Comparison of ENCODE assay signal across 15 cellular contexts in genomic region chr11:12989428-12990242, GRCh38. TPM values are rescaled to one million over a fixed set of nuclear protein-coding genes. Genes with fewer than 3 reads are reported as not detected.
A peak's percentile ranks its signal among the peaks of the same experiment; 100 is the strongest.
DNase-seq lines count a peak whose midpoint lies in the region; ATAC-seq, FAIRE-seq and TF ChIP-seq lines count a peak whose summit lies in the region.
"Had no signal": no experiment of that assay in that cellular context is flagged by ENCODE, and none has a peak within 500 bp of the region (broad histone marks: within the 10 kb centered on the region; RNA-seq: fewer than 3 reads in every experiment).

No MANE protein-coding gene starts in this region.

- H3K36me3 ChIP-seq in HepG2 (replicated peaks in 1 of 2; ENCODE audit: control insufficient read depth in 1 of 2, insufficient read depth in 2 of 2, low read length in 2 of 2), result no peaks in the 10 kb centered on the region
- H3K36me3 ChIP-seq in right lobe of liver, result no peaks in the 10 kb centered on the region
- no peaks in the 10 kb centered on the region for H3K36me3 ChIP-seq in BE2C
- H3K36me3 ChIP-seq: adrenal gland, colonic mucosa, transverse colon had no signal

- H3K79me2 ChIP-seq in HepG2 (ENCODE audit: insufficient read depth, low read length), result no peaks in the 10 kb centered on the region

- DNase-seq in HepG2 (ENCODE audit: low spot score) (no peak), right lobe of liver (no peak), glomerular visceral epithelial cell (ENCODE audit: extremely low spot score) (peak; percentile 84), immature natural killer cell (no peak), BE2C (no peak)
- no peak for DNase-seq in activated CD4-positive, alpha-beta memory T cell treated with anti-CD3 and anti-CD28 coated beads, Interleukin-2, amount 10 ng/mL, durations not matched to agents 7 days and 5 days
- DNase-seq: activated CD4-positive, alpha-beta T cell treated with anti-CD3 and anti-CD28 coated beads, Interleukin-2, amount 50 U/mL, for 1 hour; activated T-cell treated with anti-CD3 and anti-CD28 coated beads, Interleukin-2, amount 50 U/mL, for 72 hours; adrenal gland; colonic mucosa; PC-9; stimulated activated CD8-positive, alpha-beta memory T cell treated with anti-CD3 and anti-CD28 coated beads, Interleukin-4, amount 100 ng/mL, for 48 hours; transverse colon had no signal

- no peak overlapping the region for H3K27ac Mint-ChIP-seq in immature natural killer cell
- no peak overlapping the region for H3K27ac Mint-ChIP-seq in activated CD4-positive, alpha-beta memory T cell treated with anti-CD3 and anti-CD28 coated beads, Interleukin-2, amount 10 ng/mL, durations not matched to agents 7 days and 5 days
- H3K27ac Mint-ChIP-seq: activated T-cell treated with anti-CD3 and anti-CD28 coated beads, Interleukin-2, amount 50 U/mL, for 72 hours had no signal

- no peak overlapping the region for H3K4me3 Mint-ChIP-seq in immature natural killer cell
- H3K4me3 Mint-ChIP-seq in activated CD4-positive, alpha-beta memory T cell treated with anti-CD3 and anti-CD28 coated beads, Interleukin-2, amount 10 ng/mL, durations not matched to agents 7 days and 5 days, result no peak overlapping the region
- H3K4me3 Mint-ChIP-seq: activated T-cell treated with anti-CD3 and anti-CD28 coated beads, Interleukin-2, amount 50 U/mL, for 72 hours had no signal

- no peak overlapping the region for H3K27ac ChIP-seq in HepG2 (ENCODE audit: extremely low read length, insufficient read depth, low read length)
- no peak overlapping the region for H3K27ac ChIP-seq in right lobe of liver
- H3K27ac ChIP-seq: adrenal gland, colonic mucosa, PC-9, transverse colon had no signal

- in situ Hi-C loops in HepG2 (cut with HindIII; ENCODE audit: extremely low pct_ligation_motif_present, low pct_unique_long_range_greater_than_20kb), result no loop called here

- TF ChIP-seq RAD21 in HepG2 (CRISPR knock-in tag; IDR thresholded peaks at IDR 0.05), result no peak

- H3K9me3 ChIP-seq in HepG2 (ENCODE audit: low read length) (no peaks in the 10 kb centered on the region), right lobe of liver (no peaks in the 10 kb centered on the region), BE2C (no peaks in the 10 kb centered on the region)
- H3K9me3 ChIP-seq: adrenal gland, colonic mucosa, transverse colon had no signal

- no peak overlapping the region for H3K9ac ChIP-seq in HepG2 (ENCODE audit: insufficient read depth, low read depth, low read length)

- H3K4me1 Mint-ChIP-seq in immature natural killer cell, result no peaks in the 10 kb centered on the region
- peaks cover 3% of the 10 kb centered on the region for H3K4me1 Mint-ChIP-seq in activated CD4-positive, alpha-beta memory T cell treated with anti-CD3 and anti-CD28 coated beads, Interleukin-2, amount 10 ng/mL, durations not matched to agents 7 days and 5 days

- no peak for FAIRE-seq in HepG2 (lab: Jason Lieb, UNC)

- TF ChIP-seq CTCF in HepG2 (CRISPR knock-in tag; IDR thresholded peaks at IDR 0.05) (no peak), right lobe of liver (IDR thresholded peaks at IDR 0.05) (no peak), BE2C (IDR thresholded peaks at IDR 0.05; ENCODE audit: low read depth, low read length) (no peak)

- H3K4me1 ChIP-seq in HepG2 (ENCODE audit: insufficient read depth, low read length) (no peaks in the 10 kb centered on the region), right lobe of liver (no peaks in the 10 kb centered on the region), BE2C (no peaks in the 10 kb centered on the region)
- H3K4me1 ChIP-seq: adrenal gland, colonic mucosa, transverse colon had no signal

- no peaks in the 10 kb centered on the region for H3K27me3 ChIP-seq in HepG2 (ENCODE audit: control insufficient read depth in 1 of 2, insufficient read depth in 2 of 2, low read length in 2 of 2)
- H3K27me3 ChIP-seq in right lobe of liver, result no peaks in the 10 kb centered on the region
- H3K27me3 ChIP-seq in BE2C, result no peaks in the 10 kb centered on the region
- H3K27me3 ChIP-seq: adrenal gland, colonic mucosa, transverse colon had no signal

- no TSS peak for BruUV-seq in HepG2 (replicated peaks; lab: Mats Ljungman, UMichigan)

- H3K27me3 Mint-ChIP-seq in immature natural killer cell (ENCODE audit: low read depth in 3 of 3), result peaks cover 5 to 11% (median 5%) of the 10 kb centered on the region in 3 donors
- H3K27me3 Mint-ChIP-seq in activated CD4-positive, alpha-beta memory T cell treated with anti-CD3 and anti-CD28 coated beads, Interleukin-2, amount 10 ng/mL, durations not matched to agents 7 days and 5 days, result peaks cover 9% of the 10 kb centered on the region

- no peak overlapping the region for H2AFZ ChIP-seq in HepG2 (ENCODE audit: low read length)
- H2AFZ ChIP-seq: PC-9 had no signal

- ATAC-seq in HepG2, result no peak
- ATAC-seq in right lobe of liver, result no peak
- ATAC-seq in GM21576 (IDR thresholded peaks at IDR 0.05; ENCODE audit: unreplicated experiment), result no peak
- ATAC-seq: activated T-cell treated with anti-CD3 and anti-CD28 coated beads, Interleukin-2, amount 50 U/mL, for 72 hours had no signal

- no peak for TF ChIP-seq POLR2A in HepG2 (IDR thresholded peaks at IDR 0.05; ENCODE audit: insufficient read depth in 1 of 2, low read depth in 2 of 2, low read length in 2 of 2)
- TF ChIP-seq POLR2A in right lobe of liver (IDR thresholded peaks at IDR 0.05), result no peak

- H3K9me3 Mint-ChIP-seq in immature natural killer cell, result no peaks in the 10 kb centered on the region
- H3K9me3 Mint-ChIP-seq in activated CD4-positive, alpha-beta memory T cell treated with anti-CD3 and anti-CD28 coated beads, Interleukin-2, amount 10 ng/mL, durations not matched to agents 7 days and 5 days, result no peaks in the 10 kb centered on the region
- H3K9me3 Mint-ChIP-seq: activated T-cell treated with anti-CD3 and anti-CD28 coated beads, Interleukin-2, amount 50 U/mL, for 72 hours had no signal

- H3K36me3 Mint-ChIP-seq in immature natural killer cell, result no peaks in the 10 kb centered on the region
- no peaks in the 10 kb centered on the region for H3K36me3 Mint-ChIP-seq in activated CD4-positive, alpha-beta memory T cell treated with anti-CD3 and anti-CD28 coated beads, Interleukin-2, amount 10 ng/mL, durations not matched to agents 7 days and 5 days (ENCODE audit: low read depth)

- no peak overlapping the region for H3K4me2 ChIP-seq in HepG2 (ENCODE audit: low read depth, low read length)
- H3K4me2 ChIP-seq: PC-9 had no signal

- TF ChIP-seq EP300 in HepG2 (IDR thresholded peaks at IDR 0.05; ENCODE audit: low read depth in 2 of 2, low read length in 2 of 2), result no peak
- no peak for TF ChIP-seq EP300 in HepG2 (CRISPR knock-in tag; IDR thresholded peaks at IDR 0.05; ENCODE audit: borderline replicate concordance)

- H3K4me3 ChIP-seq in HepG2 (replicated peaks in 1 of 3; ENCODE audit: insufficient read depth in 1 of 3, low read depth in 2 of 3, low read length in 3 of 3), result no peak overlapping the region
- no peak overlapping the region for H3K4me3 ChIP-seq in right lobe of liver
- no peak overlapping the region for H3K4me3 ChIP-seq in BE2C (ENCODE audit: low read depth, low read length)
- H3K4me3 ChIP-seq: adrenal gland, colonic mucosa, PC-9, transverse colon had no signal

- no peaks in the 10 kb centered on the region for H4K20me1 ChIP-seq in HepG2 (ENCODE audit: insufficient read depth, low read length)

- intact Hi-C loops in HepG2 (cut with micrococcal nuclease; ENCODE audit: unreplicated experiment) (no loop called here), right lobe of liver (cut with DNase I) (no loop called here)

- CTCF ChIA-PET in HepG2 (lab: Yijun Ruan, JAX; ENCODE audit: low intra/inter-chr PET ratio, low total read pairs), result no interaction called here
- CTCF ChIA-PET in activated CD4-positive, alpha-beta memory T cell treated with anti-CD3 and anti-CD28 coated beads, Interleukin-2, amount 10 ng/mL, durations not matched to agents 7 days and 5 days (lab: Charles Lee), result no interaction called here

- 65% methylated on average over 12 of the region's 13 CpGs for WGBS in HepG2 (ENCODE audit: low lambda C conversion rate)
- 66% methylated on average over 9 of the region's 13 CpGs for WGBS in right lobe of liver (ENCODE audit: insufficient coverage, low coverage, low lambda C conversion rate, missing lambda C conversion rate)

- POLR2A ChIA-PET in HepG2 (lab: Yijun Ruan, JAX), result no interaction called here
- POLR2A ChIA-PET in activated CD4-positive, alpha-beta memory T cell treated with anti-CD3 and anti-CD28 coated beads, Interleukin-2, amount 10 ng/mL, durations not matched to agents 7 days and 5 days (lab: Charles Lee), result no interaction called here

TF ChIP-seq in PFSK-1, 5 proteins besides CTCF, POLR2A, EP300 and RAD21 (continues in another document):
- TF ChIP-seq FOXP2 (optimal IDR thresholded peaks at IDR 0.05; ENCODE audit: borderline replicate concordance, extremely low read depth, extremely low read length, insufficient read depth), result no peak

RNA-seq across cellular contexts. Expression of gene RASSF10, which starts 19.5 kb away (rescaled TPM):
- total RNA-seq in HepG2 (2016; rRNA removed; fragmentation: Illumina TruSeq; extraction: Trizol) (not detected in 2 replicates), right lobe of liver (under 1 TPM in 2 of 6 experiments, not detected in 4; 0.11 to 0.49 TPM)
- total RNA-seq in HepG2 (2016; cell fraction: cytosol; rRNA removed; fragmentation: Illumina TruSeq; extraction: Trizol; ENCODE audit: low read depth), result not detected in 2 replicates
- total RNA-seq in HepG2 (2016; cell fraction: insoluble cytoplasmic fraction; rRNA removed; fragmentation: Illumina TruSeq; extraction: Trizol), result not detected in 2 replicates
- not detected in 2 replicates for total RNA-seq in HepG2 (2016; cell fraction: membrane; rRNA removed; fragmentation: Illumina TruSeq; extraction: Trizol)
- total RNA-seq in HepG2 (2016; cell fraction: nucleus; rRNA removed; fragmentation: Illumina TruSeq; extraction: Trizol), result not detected in 2 replicates
- polyA plus RNA-seq in HepG2 (2011; rRNA removed) (not detected in 2 replicates), immature natural killer cell (not detected)
- polyA plus RNA-seq in HepG2 (2011; cell fraction: cytosol; rRNA removed), result not detected in 2 replicates
- polyA plus RNA-seq in HepG2 (2011; cell fraction: nucleus; rRNA removed), result not detected in 2 replicates
- polyA plus RNA-seq in HepG2 (2012), result not detected in 2 replicates
- polyA plus RNA-seq in HepG2 (2016; cell fraction: cytosol; fragmentation: Illumina TruSeq; extraction: Trizol; ENCODE audit: low read depth), result not detected in 2 replicates
- polyA plus RNA-seq in HepG2 (2016; cell fraction: insoluble cytoplasmic fraction; fragmentation: Illumina TruSeq; extraction: Trizol; ENCODE audit: low read depth), result not detected in 2 replicates
- not detected in 2 replicates for polyA plus RNA-seq in HepG2 (2016; cell fraction: membrane; fragmentation: Illumina TruSeq; extraction: Trizol; ENCODE audit: low read depth)
- polyA plus RNA-seq in HepG2 (2016; cell fraction: nucleus; fragmentation: Illumina TruSeq; extraction: Trizol; ENCODE audit: insufficient read depth, low read depth), result not detected in 2 replicates
- not detected in 2 replicates for polyA minus RNA-seq in HepG2 (2011; rRNA and poly(A)+ RNA removed; ENCODE audit: low replicate concordance)
- polyA minus RNA-seq in HepG2 (2011; cell fraction: cytosol; rRNA and poly(A)+ RNA removed), result not detected in 2 replicates
- not detected in 2 replicates for polyA minus RNA-seq in HepG2 (2011; cell fraction: nucleus; rRNA and poly(A)+ RNA removed)
- polyA plus RNA-seq in PFSK-1 (2012; ENCODE audit: insufficient read length, low read depth), result 0.21 TPM
- not detected for total RNA-seq in activated CD4-positive, alpha-beta memory T cell treated with anti-CD3 and anti-CD28 coated beads, Interleukin-2, amount 10 ng/mL, durations not matched to agents 7 days and 5 days
- not detected for polyA plus RNA-seq in BE2C (2012; ENCODE audit: insufficient read depth, insufficient read length, low read depth)
- total RNA-seq: adrenal gland had no signal
